Comparison of ENCODE assay signal across 23 cellular contexts in the genomic region with DNA sequence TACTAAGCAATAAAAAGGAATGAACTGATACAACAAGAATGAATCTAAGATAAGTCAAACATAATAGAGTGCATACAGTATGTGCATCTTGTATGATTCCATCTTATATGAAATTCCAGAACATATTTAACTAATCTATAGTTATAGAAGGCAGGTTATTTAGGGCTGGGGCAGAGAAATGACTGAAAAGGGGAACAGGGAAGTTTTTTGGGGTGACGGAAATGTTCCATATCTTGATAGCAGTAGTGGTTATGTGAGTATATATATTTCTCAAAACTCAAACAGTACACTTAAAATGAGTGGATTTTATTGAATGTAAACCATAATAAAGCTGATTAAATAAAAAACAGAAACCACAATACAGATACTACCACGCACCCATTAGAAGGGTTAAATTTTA.
"Had no signal": no experiment of that assay in that cellular context is flagged by ENCODE, and none has a peak within 500 bp of the region (broad histone marks: within the 10 kb centered on the region; RNA-seq: fewer than 3 reads in every experiment).

No MANE protein-coding gene starts in this region.

- H3K27ac ChIP-seq: adrenal gland, PC-9 had no signal

- FAIRE-seq: TTC549 had no signal

- DNase-seq: activated CD4-positive, alpha-beta memory T cell treated with anti-CD3 and anti-CD28 coated beads, Interleukin-2, amount 10 ng/mL, durations not matched to agents 7 days and 5 days; activated CD4-positive, alpha-beta T cell treated with anti-CD3 and anti-CD28 coated beads for 36 hours; activated CD4-positive, alpha-beta T cell treated with anti-CD3 and anti-CD28 coated beads, Interleukin-2, amount 50 U/mL, for 1 hour; activated CD8-positive, alpha-beta memory T cell treated with anti-CD3 and anti-CD28 coated beads, Interleukin-2, amount 50 U/mL, for 4 hours; activated gamma-delta T cell treated with Interleukin-2 at 50 U/mL for 16 hours; activated naive CD4-positive, alpha-beta T cell treated with anti-CD3 and anti-CD28 coated beads, Interleukin-2, amount 50 U/mL, for 16 hours; activated naive CD8-positive, alpha-beta T cell treated with anti-CD3 and anti-CD28 coated beads, Interleukin-2, amount 10 ng/mL, durations not matched to agents 7 days and 5 days; activated T-cell treated with anti-CD3 and anti-CD28 coated beads, Interleukin-2, amount 50 U/mL, for 72 hours; adrenal gland; MG63; NCI-H1105 treated with DMSO at 0.1 percent for 48 hours; NCI-H1436 treated with DMSO at 0.1 percent for 48 hours; NCI-H187; NCI-H2081; NCI-H510A treated with DMSO at 0.1 percent for 48 hours; NCI-H69; PC-9; SHP77 treated with DMSO at 0.1 percent for 48 hours; T-cell; T-helper 2 cell; T1000 had no signal

- H3K27me3 ChIP-seq: adrenal gland, MG63 had no signal

- H3K4me3 ChIP-seq: adrenal gland, MG63, PC-9 had no signal

- H3K27me3 Mint-ChIP-seq: activated CD4-positive, alpha-beta memory T cell treated with anti-CD3 and anti-CD28 coated beads, Interleukin-2, amount 10 ng/mL, durations not matched to agents 7 days and 5 days; activated CD4-positive, alpha-beta T cell treated with anti-CD3 and anti-CD28 coated beads for 36 hours; activated naive CD8-positive, alpha-beta T cell treated with anti-CD3 and anti-CD28 coated beads, Interleukin-2, amount 10 ng/mL, durations not matched to agents 7 days and 5 days; T-cell had no signal

- H3K36me3 ChIP-seq: adrenal gland had no signal

- H3K4me2 ChIP-seq: PC-9 had no signal

- H3K4me3 Mint-ChIP-seq: activated CD4-positive, alpha-beta memory T cell treated with anti-CD3 and anti-CD28 coated beads, Interleukin-2, amount 10 ng/mL, durations not matched to agents 7 days and 5 days; activated CD4-positive, alpha-beta T cell treated with anti-CD3 and anti-CD28 coated beads for 36 hours; activated naive CD8-positive, alpha-beta T cell treated with anti-CD3 and anti-CD28 coated beads, Interleukin-2, amount 10 ng/mL, durations not matched to agents 7 days and 5 days; activated T-cell treated with anti-CD3 and anti-CD28 coated beads, Interleukin-2, amount 50 U/mL, for 72 hours; T-cell had no signal

- ATAC-seq: activated CD4-positive, alpha-beta T cell treated with anti-CD3 and anti-CD28 coated beads for 36 hours; activated T-cell treated with anti-CD3 and anti-CD28 coated beads, Interleukin-2, amount 50 U/mL, for 72 hours; T-cell had no signal

- H3K27ac Mint-ChIP-seq: activated CD4-positive, alpha-beta memory T cell treated with anti-CD3 and anti-CD28 coated beads, Interleukin-2, amount 10 ng/mL, durations not matched to agents 7 days and 5 days; activated CD4-positive, alpha-beta T cell treated with anti-CD3 and anti-CD28 coated beads for 36 hours; activated naive CD8-positive, alpha-beta T cell treated with anti-CD3 and anti-CD28 coated beads, Interleukin-2, amount 10 ng/mL, durations not matched to agents 7 days and 5 days; activated T-cell treated with anti-CD3 and anti-CD28 coated beads, Interleukin-2, amount 50 U/mL, for 72 hours; activated T-helper 2 cell treated with anti-CD3 and anti-CD28 coated beads, Interferon-gamma antibody, Interleukin-2, Interleukin-4, amounts not matched to agents 10 μg/mL and 5 μg/mL and 100 μg/mL, durations not matched to agents 14 hours and 24 hours and 36 hours; T-cell had no signal

- H2AFZ ChIP-seq: PC-9 had no signal
